15 cellular contexts compared by ENCODE assay signal in genomic region chr1:30524840-30525617, GRCh38.
DNase-seq lines count a peak whose midpoint lies in the region; ATAC-seq lines count a peak whose summit lies in the region.
"Had no signal": no experiment of that assay in that cellular context is flagged by ENCODE, and none has a peak within 500 bp of the region (broad histone marks: within the 10 kb centered on the region; RNA-seq: fewer than 3 reads in every experiment).

No MANE protein-coding gene starts in this region.

- no peaks in the 10 kb centered on the region for H4K20me1 ChIP-seq in GM23248 (ENCODE audit: insufficient read depth)

- no peak overlapping the region for H2AFZ ChIP-seq in GM23248

- H3K9ac ChIP-seq in GM23248, result no peak overlapping the region
- H3K9ac ChIP-seq in skeletal muscle tissue (ENCODE audit: low read depth in 1 of 3, low read length in 3 of 3), result peak overlapping the region in 2 of 3 donors; percentile 60 to 64

- no peak overlapping the region for H3K4me2 ChIP-seq in GM23248 (ENCODE audit: unreplicated experiment)

- H3K27me3 ChIP-seq in GM23248 (replicated peaks; ENCODE audit: insufficient read depth) (no peaks in the 10 kb centered on the region), SJCRH30 (no peaks in the 10 kb centered on the region), skeletal muscle tissue (ENCODE audit: control insufficient read depth in 3 of 3, insufficient read depth in 3 of 3, low read length in 3 of 3) (peaks cover 0 to 3% (median 0%) of the 10 kb centered on the region in 3 donors)
- H3K27me3 ChIP-seq: right lobe of liver had no signal

- 60 to 62% methylated on average over 10 of the region's 11 CpGs for WGBS in GM23248 (ENCODE audit: low coverage in 1 of 2, low lambda C conversion rate in 2 of 2, missing lambda C conversion rate in 2 of 2), 2 experiments

- H3K9me2 ChIP-seq in GM23248 (ENCODE audit: insufficient read depth), result no peaks in the 10 kb centered on the region

- no peaks in the 10 kb centered on the region for H3K79me2 ChIP-seq in GM23248 (ENCODE audit: insufficient read depth)

- H3K4me3 ChIP-seq in GM23248 (no peak overlapping the region), SJCRH30 (no peak overlapping the region), skeletal muscle tissue (ENCODE audit: low read length in 3 of 3) (no peak overlapping the region)
- H3K4me3 ChIP-seq: right lobe of liver had no signal

- in situ Hi-C loops in GM23248 (cut with MboI), result no loop called here

- no peaks in the 10 kb centered on the region for H3K36me3 ChIP-seq in GM23248 (ENCODE audit: low read depth)
- H3K36me3 ChIP-seq in SJCRH30, result no peaks in the 10 kb centered on the region
- no peaks in the 10 kb centered on the region for H3K36me3 ChIP-seq in skeletal muscle tissue (ENCODE audit: control insufficient read depth in 3 of 3, insufficient read depth in 3 of 3, low read length in 3 of 3)
- H3K36me3 ChIP-seq: right lobe of liver had no signal

- H3K4me1 ChIP-seq in GM23248 (ENCODE audit: insufficient read depth), result peaks cover 43% of the 10 kb centered on the region
- peaks cover 58% of the 10 kb centered on the region for H3K4me1 ChIP-seq in SJCRH30
- H3K4me1 ChIP-seq in skeletal muscle tissue (ENCODE audit: control insufficient read depth in 3 of 3, insufficient read depth in 3 of 3, low read length in 3 of 3), result peaks cover 57 to 67% (median 66%) of the 10 kb centered on the region in 3 donors

- H3K9me3 ChIP-seq in GM23248 (ENCODE audit: low read depth) (no peaks in the 10 kb centered on the region), SJCRH30 (replicated peaks) (0 out of 2 replicates have a peak, but pooled peaks cover 4% of the 10 kb centered on the region), skeletal muscle tissue (ENCODE audit: control insufficient read depth in 3 of 3, low read length in 3 of 3) (no peaks in the 10 kb centered on the region)
- H3K9me3 ChIP-seq: right lobe of liver had no signal

- no peak for ATAC-seq in GM18907 (IDR thresholded peaks at IDR 0.05; ENCODE audit: unreplicated experiment)
- ATAC-seq in HG02938 (IDR thresholded peaks at IDR 0.05; ENCODE audit: unreplicated experiment), result no peak
- ATAC-seq: activated CD4-positive, alpha-beta T cell treated with anti-CD3 and anti-CD28 coated beads for 36 hours; stimulated activated effector memory CD8-positive, alpha-beta T cell treated with anti-CD3 and anti-CD28 coated beads, Interleukin-12 subunit alpha, Interleukin-12 subunit beta, amount 100 ng/mL, for 72 hours had no signal

- H3K27ac ChIP-seq in GM23248 (no peak overlapping the region), SJCRH30 (peak overlapping the region; percentile 88), skeletal muscle tissue (ENCODE audit: low read depth, low read length) (peak overlapping the region; percentile 91)
- H3K27ac ChIP-seq: right lobe of liver had no signal

- peak; percentile 26 for DNase-seq in GM23248
- DNase-seq in SJCRH30, result peak; percentile 60 to 61
- DNase-seq in kidney tubule cell (ENCODE audit: low spot score), result peak; percentile 6
- no peak for DNase-seq in DMS53 treated with DMSO at 0.1 percent for 48 hours (lab: John Stamatoyannopoulos, UW; ENCODE audit: unreplicated experiment)
- DNase-seq: activated CD4-positive, alpha-beta T cell treated with anti-CD3 and anti-CD28 coated beads for 36 hours; activated naive CD8-positive, alpha-beta T cell treated with anti-CD3 and anti-CD28 coated beads for 36 hours; DND-41; immature natural killer cell; NCI-H1092 treated with DMSO at 0.1 percent for 48 hours; NCI-H2081 treated with DMSO at 0.1 percent for 48 hours had no signal

- peaks cover 14% of the 10 kb centered on the region for H3F3A ChIP-seq in GM23248 (ENCODE audit: insufficient read depth)
